Comparison of ENCODE assay signal across 10 cellular contexts in genomic region chr11:65298131-65298535, GRCh38. TPM values are rescaled to one million over a fixed set of nuclear protein-coding genes. Genes with fewer than 3 reads are reported as not detected.
DNase-seq lines count a peak whose midpoint lies in the region; ATAC-seq and TF ChIP-seq lines count a peak whose summit lies in the region.
"Had no signal": no experiment of that assay in that cellular context is flagged by ENCODE, and none has a peak within 500 bp of the region (broad histone marks: within the 10 kb centered on the region; RNA-seq: fewer than 3 reads in every experiment).

No MANE protein-coding gene starts in this region.

- H3K36me3 Mint-ChIP-seq in HFFc6 (ENCODE audit: low read depth) = peaks cover 10% of the 10 kb centered on the region; the same call in 1 of the 2 replicates
- peaks cover 36% of the 10 kb centered on the region for H3K36me3 Mint-ChIP-seq in endodermal cell (ENCODE audit: low read depth)
- H3K36me3 Mint-ChIP-seq in naive thymus-derived CD8-positive, alpha-beta T cell = peaks cover 0 to 44% (median 11%) of the 10 kb centered on the region in 3 donors

- H3K4me1 ChIP-seq in endodermal cell (ENCODE audit: control insufficient read depth, insufficient read depth, low read length) (no peaks in the 10 kb centered on the region), left lung (peaks cover 6 to 29% of the 10 kb centered on the region in 2 donors), gastrocnemius medialis (peaks cover 24 to 47% of the 10 kb centered on the region in 2 donors)

- H3K27me3 ChIP-seq in endodermal cell (ENCODE audit: control insufficient read depth, insufficient read depth, low read length, poor library complexity, severe bottlenecking) (no peaks in the 10 kb centered on the region), left lung (no peaks in the 10 kb centered on the region), gastrocnemius medialis (no peaks in the 10 kb centered on the region)

- H3K4me3 Mint-ChIP-seq in HFFc6 (peak overlapping the region; percentile 56; the same call in 1 of the 2 replicates), endodermal cell (no peak overlapping the region)
- no peak overlapping the region for H3K4me3 Mint-ChIP-seq in naive thymus-derived CD8-positive, alpha-beta T cell
- H3K4me3 Mint-ChIP-seq: activated T-helper 17 cell treated with anti-CD3 and anti-CD28 coated beads, Interleukin-2, amount 50 U/mL, for 72 hours; natural killer cell treated with Interleukin-12 subunit alpha and Interleukin-12 subunit beta and Interleukin-15 and Interleukin-18, amount 100 ng/mL, for 72 hours had no signal

- H3K9me3 ChIP-seq in endodermal cell (ENCODE audit: control insufficient read depth, low read length) (no peaks in the 10 kb centered on the region), left lung (no peaks in the 10 kb centered on the region), gastrocnemius medialis (no peaks in the 10 kb centered on the region)

- no peak overlapping the region for H3K9ac ChIP-seq in endodermal cell (ENCODE audit: extremely low read depth, low read length, poor library complexity, severe bottlenecking)

- peaks cover 39% of the 10 kb centered on the region for H3K4me1 Mint-ChIP-seq in HFFc6 (ENCODE audit: low read depth)
- no peaks in the 10 kb centered on the region for H3K4me1 Mint-ChIP-seq in endodermal cell
- H3K4me1 Mint-ChIP-seq in naive thymus-derived CD8-positive, alpha-beta T cell = peaks cover 0 to 2% (median under 1%) of the 10 kb centered on the region in 4 donors
- H3K4me1 Mint-ChIP-seq: activated T-helper 17 cell treated with anti-CD3 and anti-CD28 coated beads, Interleukin-2, amount 50 U/mL, for 72 hours had no signal

- H3K4me3 ChIP-seq in endodermal cell (ENCODE audit: low read length) (no peak overlapping the region), left lung (no peak overlapping the region), gastrocnemius medialis (no peak overlapping the region)

- WGBS in endodermal cell (ENCODE audit: insufficient coverage in 1 of 2, insufficient read length in 1 of 2), 2 experiments = 88 to 90% methylated on average over 8 of the region's 8 CpGs

- H3K36me3 ChIP-seq in endodermal cell (ENCODE audit: control insufficient read depth, insufficient read depth, low read length) (peaks cover 36% of the 10 kb centered on the region), left lung (peaks cover 0 to 50% of the 10 kb centered on the region in 2 donors), gastrocnemius medialis (peaks cover 0 to 13% of the 10 kb centered on the region in 2 donors)

- TF ChIP-seq CTCF in HFFc6 (IDR thresholded peaks at IDR 0.05) (no peak), endodermal cell (conservative IDR thresholded peaks at IDR 0.05) (no peak), left lung (IDR thresholded peaks at IDR 0.05) (no peak), gastrocnemius medialis (IDR thresholded peaks at IDR 0.05 in 4 of 5, conservative IDR thresholded peaks at IDR 0.05 in 1 of 5) (no peak)

- H3K27me3 Mint-ChIP-seq in HFFc6 (ENCODE audit: insufficient read depth) (no peaks in the 10 kb centered on the region; the same call in 1 of the 2 replicates), endodermal cell (ENCODE audit: insufficient read depth) (no peaks in the 10 kb centered on the region)
- H3K27me3 Mint-ChIP-seq in naive thymus-derived CD8-positive, alpha-beta T cell = no peaks in the 10 kb centered on the region
- H3K27me3 Mint-ChIP-seq: activated T-helper 17 cell treated with anti-CD3 and anti-CD28 coated beads, Interleukin-2, amount 50 U/mL, for 72 hours; natural killer cell treated with Interleukin-12 subunit alpha and Interleukin-12 subunit beta and Interleukin-15 and Interleukin-18, amount 100 ng/mL, for 72 hours had no signal

- POLR2A ChIA-PET in naive thymus-derived CD8-positive, alpha-beta T cell (lab: Charles Lee) = no interaction called here

- H3K27ac Mint-ChIP-seq in HFFc6 (peak overlapping the region; percentile 95), endodermal cell (no peak overlapping the region)
- H3K27ac Mint-ChIP-seq in naive thymus-derived CD8-positive, alpha-beta T cell = no peak overlapping the region
- H3K27ac Mint-ChIP-seq: activated T-helper 17 cell treated with anti-CD3 and anti-CD28 coated beads, Interleukin-2, amount 50 U/mL, for 72 hours; natural killer cell treated with Interleukin-12 subunit alpha and Interleukin-12 subunit beta and Interleukin-15 and Interleukin-18, amount 100 ng/mL, for 72 hours had no signal

- intact Hi-C loops in left lung (cut with DNase I) (no loop called here), gastrocnemius medialis (cut with DNase I; ENCODE audit: low total_unique reads) (loop anchor here (2.0 kb wide), 1 partner anchor 19 kb away; no protein-coding TSS in a partner anchor)

- peak; percentile 49 for ATAC-seq in left lung
- peak; percentile 50 to 60 for ATAC-seq in gastrocnemius medialis
- ATAC-seq in naive thymus-derived CD8-positive, alpha-beta T cell = no peak
- no peak for ATAC-seq in GM21717 (IDR thresholded peaks at IDR 0.05; ENCODE audit: unreplicated experiment)
- ATAC-seq: activated T-helper 17 cell treated with anti-CD3 and anti-CD28 coated beads, Interleukin-2, amount 50 U/mL, for 72 hours had no signal

- TF ChIP-seq POLR2A in gastrocnemius medialis (IDR thresholded peaks at IDR 0.05) = no peak

- DNase-seq in HFFc6 = no peak
- no peak for DNase-seq in endodermal cell
- DNase-seq in left lung = peak in 1 of 2 donors; percentile 62
- DNase-seq in gastrocnemius medialis = peak; percentile 41 to 74
- no peak for DNase-seq in naive thymus-derived CD8-positive, alpha-beta T cell
- no peak for DNase-seq in RPMI8226
- no peak for DNase-seq in SW480 (ENCODE audit: low spot score)

- H3K27ac ChIP-seq in endodermal cell (ENCODE audit: low read depth, low read length) (peak overlapping the region; percentile 97), left lung (peak overlapping the region; percentile 3 to 53), gastrocnemius medialis (peak overlapping the region; percentile 53 to 79 (median 74))

- in situ Hi-C loops in gastrocnemius medialis (cut with MboI; ENCODE audit: low sequenced_read_pairs in 4 of 4) = no loop called here

- no peaks in the 10 kb centered on the region for H3K9me3 Mint-ChIP-seq in HFFc6
- no peaks in the 10 kb centered on the region for H3K9me3 Mint-ChIP-seq in endodermal cell
- H3K9me3 Mint-ChIP-seq in naive thymus-derived CD8-positive, alpha-beta T cell = no peaks in the 10 kb centered on the region
- H3K9me3 Mint-ChIP-seq: activated T-helper 17 cell treated with anti-CD3 and anti-CD28 coated beads, Interleukin-2, amount 50 U/mL, for 72 hours; natural killer cell treated with Interleukin-12 subunit alpha and Interleukin-12 subunit beta and Interleukin-15 and Interleukin-18, amount 100 ng/mL, for 72 hours had no signal

RNA-seq across cellular contexts. Expression of gene CDC42EP2, which starts 16.5 kb away (rescaled TPM):
- total RNA-seq in HFFc6 (2021; fragmentation: NEBNext Ultra II Directional; extraction: Animal tissue kit (Norgen Biotek cat#: 25700)) = 10 to 100 TPM; 19.0 to 35.3 (median 22.6) TPM
- total RNA-seq in endodermal cell (1 to 10 TPM; 5.9 to 6.9 TPM), left lung (10 to 100 TPM; 11.6 to 18.5 TPM), gastrocnemius medialis (10 to 100 TPM in 1 of 4 donors, 1 to 10 TPM in 3; 5.0 to 11.6 (median 5.6) TPM)
- 2.4 TPM for polyA plus RNA-seq in endodermal cell (2013, experiment 1 of 2)
- 1.5 TPM for polyA plus RNA-seq in endodermal cell (2013, experiment 2 of 2)
- 1 to 10 TPM in 1 of 2 experiments, not detected in 1; 1.4 TPM for total RNA-seq in naive thymus-derived CD8-positive, alpha-beta T cell
- polyA plus RNA-seq in naive thymus-derived CD8-positive, alpha-beta T cell = not detected

RNA-seq across cellular contexts. Expression of gene DPF2, which starts 35.5 kb away (rescaled TPM):
- 10 to 100 TPM; 55.4 to 64.3 (median 61.7) TPM for total RNA-seq in HFFc6 (2021; fragmentation: NEBNext Ultra II Directional; extraction: Animal tissue kit (Norgen Biotek cat#: 25700))
- 10 to 100 TPM; 75.8 to 80.9 TPM for total RNA-seq in endodermal cell
- polyA plus RNA-seq in endodermal cell (2013, experiment 1 of 2) = 87.4 TPM
- polyA plus RNA-seq in endodermal cell (2013, experiment 2 of 2) = 76.9 TPM
- 10 to 100 TPM; 47.4 to 51.4 TPM for total RNA-seq in left lung
- 10 to 100 TPM; 22.4 to 46.4 (median 36.1) TPM for total RNA-seq in gastrocnemius medialis
- total RNA-seq in naive thymus-derived CD8-positive, alpha-beta T cell = 100 to 1,000 TPM in 1 of 2 experiments, 10 to 100 TPM in 1; 96.5 to 100 TPM
- polyA plus RNA-seq in naive thymus-derived CD8-positive, alpha-beta T cell = 10 to 100 TPM; 48.3 to 64.9 (median 51.3) TPM

RNA-seq across cellular contexts. Expression of gene POLA2, which starts 36.4 kb away (rescaled TPM):
- 10 to 100 TPM in 5 of 6 experiments, 1 to 10 TPM in 1; 8.6 to 18.3 (median 15.3) TPM for total RNA-seq in HFFc6 (2021; fragmentation: NEBNext Ultra II Directional; extraction: Animal tissue kit (Norgen Biotek cat#: 25700))
- total RNA-seq in endodermal cell (10 to 100 TPM; 42.2 to 65.0 TPM), left lung (10 to 100 TPM in 1 of 2 donors, 1 to 10 TPM in 1; 9.4 to 19.2 TPM), gastrocnemius medialis (1 to 10 TPM; 2.9 to 9.2 (median 6.9) TPM)
- 46.3 TPM for polyA plus RNA-seq in endodermal cell (2013, experiment 1 of 2)
- 44.3 TPM for polyA plus RNA-seq in endodermal cell (2013, experiment 2 of 2)
- total RNA-seq in naive thymus-derived CD8-positive, alpha-beta T cell = 10 to 100 TPM; 24.5 to 24.7 TPM
- 10 to 100 TPM in 2 of 3 donors, 1 to 10 TPM in 1; 9.7 to 13.5 (median 10.9) TPM for polyA plus RNA-seq in naive thymus-derived CD8-positive, alpha-beta T cell

RNA-seq across cellular contexts. Expression of gene TIGD3, which starts 56.4 kb away (rescaled TPM):
- total RNA-seq in HFFc6 (2021; fragmentation: NEBNext Ultra II Directional; extraction: Animal tissue kit (Norgen Biotek cat#: 25700)) = under 1 TPM in 2 of 6 experiments, not detected in 4; 0.12 to 0.13 TPM
- total RNA-seq in endodermal cell = 1 to 10 TPM in 1 of 2 donors, under 1 TPM in 1; 0.99 to 1.0 TPM
- polyA plus RNA-seq in endodermal cell (2013, experiment 1 of 2) = 2.1 TPM
- 1.7 TPM for polyA plus RNA-seq in endodermal cell (2013, experiment 2 of 2)
- under 1 TPM; 0.21 to 0.32 TPM for total RNA-seq in left lung
- under 1 TPM; 0.16 to 0.71 (median 0.48) TPM for total RNA-seq in gastrocnemius medialis
- 1 to 10 TPM; 1.5 to 1.9 TPM for total RNA-seq in naive thymus-derived CD8-positive, alpha-beta T cell
- polyA plus RNA-seq in naive thymus-derived CD8-positive, alpha-beta T cell = under 1 TPM; 0.15 to 0.67 (median 0.21) TPM

Comparison
In these comparisons a context has a peak if more than half of its experiments do, and no peak if none do; other contexts are left out.
1. DNase-seq: peak in gastrocnemius medialis (2 of 2); none in HFFc6 (single experiment), endodermal cell (single experiment), naive thymus-derived CD8-positive, alpha-beta T cell (0 of 10), RPMI8226 (single experiment) and SW480 (single experiment).
2. H3K27ac ChIP-seq: peak in every context shown above with its lines; median percentile 97 in endodermal cell; 74 in gastrocnemius medialis; 28 in left lung.
3. ATAC-seq: peak in left lung (single experiment) and gastrocnemius medialis (2 of 2); none in naive thymus-derived CD8-positive, alpha-beta T cell (0 of 2) and GM21717 (single experiment).